In the genomic region with DNA sequence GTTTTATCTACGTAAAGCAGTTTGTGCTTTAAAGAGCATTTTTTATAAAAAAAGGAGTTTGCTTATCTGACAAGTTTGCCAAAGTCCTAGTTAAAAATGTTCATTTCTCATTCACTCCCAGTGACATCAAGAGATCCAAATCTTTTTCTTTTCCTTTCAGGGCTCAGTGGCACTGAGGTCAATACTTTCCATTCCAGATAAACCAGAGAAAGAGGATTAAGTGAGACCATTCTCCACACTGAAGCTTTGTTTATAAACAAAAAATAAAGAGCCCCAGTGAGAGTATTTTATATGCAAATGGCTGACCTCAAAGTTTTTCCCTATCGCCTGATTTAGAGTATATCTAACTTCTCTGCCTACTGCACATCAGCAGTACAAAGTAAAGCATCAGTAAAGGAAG, we compare ENCODE assay signal across 28 cellular contexts.
"Had no signal": no experiment of that assay in that cellular context is flagged by ENCODE, and none has a peak within 500 bp of the region (broad histone marks: within the 10 kb centered on the region; RNA-seq: fewer than 3 reads in every experiment).

No MANE protein-coding gene starts in this region.

- H3K27ac Mint-ChIP-seq: activated CD4-positive, alpha-beta memory T cell treated with anti-CD3 and anti-CD28 coated beads, Interleukin-2, amount 10 ng/mL, durations not matched to agents 7 days and 5 days; activated CD4-positive, alpha-beta T cell treated with anti-CD3 and anti-CD28 coated beads, Interleukin-2, amount 10 ng/mL, durations not matched to agents 7 days and 5 days; activated naive CD4-positive, alpha-beta T cell treated with anti-CD3 and anti-CD28 coated beads, Interleukin-2, amount 50 U/mL, for 24 hours; activated naive CD8-positive, alpha-beta T cell treated with anti-CD3 and anti-CD28 coated beads, Interleukin-2, amount 50 U/mL, for 24 hours; activated T-cell treated with anti-CD3 and anti-CD28 coated beads, Interleukin-2, amount 50 U/mL, for 24 hours; activated T-helper 17 cell treated with anti-CD3 and anti-CD28 coated beads, Interleukin-2, amount 50 U/mL, for 72 hours; mesothelial cell of epicardium; naive thymus-derived CD4-positive, alpha-beta T cell; stimulated activated naive B cell treated with anti-CD40 and anti-IgM and Interleukin-4, amounts not matched to agents 10 μg/mL and 1 μg/mL and 100 μg/mL, for 72 hours; T-helper 17 cell; WTC11 had no signal

- H3K9me3 Mint-ChIP-seq: activated naive CD4-positive, alpha-beta T cell treated with anti-CD3 and anti-CD28 coated beads, Interleukin-2, amount 50 U/mL, for 24 hours had no signal

- H3K27me3 ChIP-seq: transverse colon, uterus had no signal

- H3K4me1 ChIP-seq: uterus had no signal

- H3K4me3 Mint-ChIP-seq: activated CD4-positive, alpha-beta memory T cell treated with anti-CD3 and anti-CD28 coated beads, Interleukin-2, amount 10 ng/mL, durations not matched to agents 7 days and 5 days; activated CD4-positive, alpha-beta T cell treated with anti-CD3 and anti-CD28 coated beads, Interleukin-2, amount 10 ng/mL, durations not matched to agents 7 days and 5 days; activated naive CD4-positive, alpha-beta T cell treated with anti-CD3 and anti-CD28 coated beads, Interleukin-2, amount 50 U/mL, for 24 hours; activated naive CD8-positive, alpha-beta T cell treated with anti-CD3 and anti-CD28 coated beads, Interleukin-2, amount 50 U/mL, for 24 hours; activated T-cell treated with anti-CD3 and anti-CD28 coated beads, Interleukin-2, amount 50 U/mL, for 24 hours; activated T-helper 17 cell treated with anti-CD3 and anti-CD28 coated beads, Interleukin-2, amount 50 U/mL, for 72 hours; central memory CD8-positive, alpha-beta T cell; mesothelial cell of epicardium; naive thymus-derived CD4-positive, alpha-beta T cell; stimulated activated naive B cell treated with anti-CD40 and anti-IgM and Interleukin-4, amounts not matched to agents 10 μg/mL and 1 μg/mL and 100 μg/mL, for 72 hours; T-helper 17 cell; WTC11 had no signal

- H3K9me3 ChIP-seq: transverse colon, uterus had no signal

- H3K36me3 ChIP-seq: transverse colon, uterus had no signal

- H3K4me1 Mint-ChIP-seq: activated CD4-positive, alpha-beta memory T cell treated with anti-CD3 and anti-CD28 coated beads, Interleukin-2, amount 10 ng/mL, durations not matched to agents 7 days and 5 days; activated CD4-positive, alpha-beta T cell treated with anti-CD3 and anti-CD28 coated beads, Interleukin-2, amount 10 ng/mL, durations not matched to agents 7 days and 5 days; activated naive CD4-positive, alpha-beta T cell treated with anti-CD3 and anti-CD28 coated beads, Interleukin-2, amount 50 U/mL, for 24 hours; activated naive CD8-positive, alpha-beta T cell treated with anti-CD3 and anti-CD28 coated beads, Interleukin-2, amount 50 U/mL, for 24 hours; activated T-helper 17 cell treated with anti-CD3 and anti-CD28 coated beads, Interleukin-2, amount 50 U/mL, for 72 hours; central memory CD8-positive, alpha-beta T cell; mesothelial cell of epicardium; naive thymus-derived CD4-positive, alpha-beta T cell; stimulated activated naive B cell treated with anti-CD40 and anti-IgM and Interleukin-4, amounts not matched to agents 10 μg/mL and 1 μg/mL and 100 μg/mL, for 72 hours; T-helper 17 cell had no signal

- H3K27ac ChIP-seq: skin epidermis, transverse colon, uterus had no signal

- H3K36me3 Mint-ChIP-seq: activated naive CD4-positive, alpha-beta T cell treated with anti-CD3 and anti-CD28 coated beads, Interleukin-2, amount 50 U/mL, for 24 hours; mesothelial cell of epicardium; stimulated activated naive B cell treated with anti-CD40 and anti-IgM and Interleukin-4, amounts not matched to agents 10 μg/mL and 1 μg/mL and 100 μg/mL, for 72 hours; WTC11 had no signal

- DNase-seq: activated CD4-positive, alpha-beta memory T cell treated with anti-CD3 and anti-CD28 coated beads, Interleukin-2, amount 10 ng/mL, durations not matched to agents 7 days and 5 days; activated CD4-positive, alpha-beta T cell treated with anti-CD3 and anti-CD28 coated beads for 1 hour; activated CD4-positive, alpha-beta T cell treated with anti-CD3 and anti-CD28 coated beads, Interleukin-2, amount 10 ng/mL, durations not matched to agents 7 days and 5 days; activated CD8-positive, alpha-beta memory T cell treated with anti-CD3 and anti-CD28 coated beads, Interleukin-2, amount 50 U/mL, for 48 hours; activated gamma-delta T cell treated with Interleukin-2 at 50 U/mL for 16 hours; activated naive CD8-positive, alpha-beta T cell treated with anti-CD3 and anti-CD28 coated beads, Interleukin-2, amount 50 U/mL, for 24 hours; activated T-cell treated with anti-CD3 and anti-CD28 coated beads, Interleukin-2, amount 50 U/mL, for 24 hours; amygdala; dermis blood vessel endothelial cell; effector CD8-positive, alpha-beta T cell; left cardiac atrium; left ventricle myocardium superior; mammary epithelial cell; naive thymus-derived CD4-positive, alpha-beta T cell; retina; stimulated activated CD4-positive, alpha-beta T cell treated with anti-CD3 and anti-CD28 coated beads, Interleukin-1b, Interleukin-23, amount 100 ng/mL, for 48 hours; stimulated activated CD4-positive, alpha-beta T cell treated with anti-CD3 and anti-CD28 coated beads, Interleukin-4, amount 100 ng/mL, for 4 hours; stimulated activated naive B cell treated with anti-CD40 and anti-IgM and Interleukin-4, amounts not matched to agents 10 μg/mL and 1 μg/mL and 100 μg/mL, for 72 hours; T-helper 17 cell; T1000; transverse colon; uterus had no signal

- H3K27me3 Mint-ChIP-seq: activated CD4-positive, alpha-beta memory T cell treated with anti-CD3 and anti-CD28 coated beads, Interleukin-2, amount 10 ng/mL, durations not matched to agents 7 days and 5 days; activated CD4-positive, alpha-beta T cell treated with anti-CD3 and anti-CD28 coated beads, Interleukin-2, amount 10 ng/mL, durations not matched to agents 7 days and 5 days; activated naive CD4-positive, alpha-beta T cell treated with anti-CD3 and anti-CD28 coated beads, Interleukin-2, amount 50 U/mL, for 24 hours; activated naive CD8-positive, alpha-beta T cell treated with anti-CD3 and anti-CD28 coated beads, Interleukin-2, amount 50 U/mL, for 24 hours; activated T-cell treated with anti-CD3 and anti-CD28 coated beads, Interleukin-2, amount 50 U/mL, for 24 hours; activated T-helper 17 cell treated with anti-CD3 and anti-CD28 coated beads, Interleukin-2, amount 50 U/mL, for 72 hours; central memory CD8-positive, alpha-beta T cell; naive thymus-derived CD4-positive, alpha-beta T cell; stimulated activated naive B cell treated with anti-CD40 and anti-IgM and Interleukin-4, amounts not matched to agents 10 μg/mL and 1 μg/mL and 100 μg/mL, for 72 hours; T-helper 17 cell had no signal

- H3K4me3 ChIP-seq: skin epidermis, transverse colon, uterus had no signal
